In the genomic region with DNA sequence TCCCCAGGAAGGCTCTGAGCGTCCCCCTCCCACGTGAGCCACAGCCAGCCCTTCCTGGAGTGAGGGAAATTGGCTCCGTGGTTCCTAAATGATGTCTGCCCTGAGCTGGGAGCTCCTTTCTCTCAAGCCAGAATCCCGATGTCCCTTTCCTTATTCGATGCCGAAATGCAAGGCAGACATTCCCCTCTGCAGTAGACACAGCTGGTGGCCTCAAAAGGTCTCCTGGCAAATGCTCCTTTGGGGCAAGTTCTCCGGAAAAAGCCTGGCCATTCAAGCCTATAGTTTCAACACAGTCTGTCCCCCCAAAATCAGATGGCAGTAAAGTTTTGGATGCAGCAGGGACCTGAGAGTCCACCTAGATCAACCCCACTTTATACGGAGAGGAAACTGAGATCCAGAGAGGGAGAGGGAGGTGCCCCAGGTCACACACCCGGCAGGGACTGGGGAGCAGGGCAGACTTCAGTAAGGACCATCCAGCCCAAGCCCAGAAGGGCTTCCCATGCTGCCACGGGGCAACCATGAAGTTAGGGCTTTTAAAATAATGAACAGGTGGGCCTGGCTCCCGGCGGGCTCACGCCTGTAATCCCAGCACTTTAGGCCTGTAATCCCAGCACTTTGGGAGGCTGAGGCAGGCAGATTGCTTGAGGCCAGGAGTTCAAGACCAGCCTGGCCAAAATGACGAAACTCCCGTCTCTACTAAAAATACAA, we compare ENCODE assay signal across 8 cellular contexts.
A peak's percentile ranks its signal among the peaks of the same experiment; 100 is the strongest.
DNase-seq lines count a peak whose midpoint lies in the region; ATAC-seq and TF ChIP-seq lines count a peak whose summit lies in the region.

No MANE protein-coding gene starts in this region.

- H3K9me3 ChIP-seq in RWPE2 (ENCODE audit: severe bottlenecking): no peaks in the 10 kb centered on the region
- H3K9me3 ChIP-seq in gastrocnemius medialis: no peaks in the 10 kb centered on the region

- TF ChIP-seq CTCF in RWPE2 (IDR thresholded peaks at IDR 0.05; ENCODE audit: poor library complexity, severe bottlenecking) (no peak), foreskin fibroblast (IDR thresholded peaks at IDR 0.05; ENCODE audit: low read depth, low read length) (no peak), gastrocnemius medialis (IDR thresholded peaks at IDR 0.05 in 4 of 5, conservative IDR thresholded peaks at IDR 0.05 in 1 of 5) (no peak)

- intact Hi-C loops in gastrocnemius medialis (cut with DNase I; ENCODE audit: low total_unique reads): loop anchor here (5.0 kb wide), 1 partner anchor 108 kb away; no protein-coding TSS in a partner anchor

- no peak for TF ChIP-seq POLR2A in gastrocnemius medialis (IDR thresholded peaks at IDR 0.05)

- no peak; the same call in 2 of the 3 replicates for ATAC-seq in RWPE2 (ENCODE audit: low read depth)
- ATAC-seq in gastrocnemius medialis: no peak
- no peak for ATAC-seq in HG02981 (IDR thresholded peaks at IDR 0.05; ENCODE audit: unreplicated experiment)

- peak overlapping the region; percentile 79 for H3K4me3 ChIP-seq in RWPE2 (ENCODE audit: severe bottlenecking)
- H3K4me3 ChIP-seq in foreskin fibroblast (ENCODE audit: low read depth in 1 of 2, low read length in 2 of 2): peak overlapping the region; percentile 55 to 58
- peak overlapping the region in 3 of 4 donors; percentile 63 to 76 (median 71) for H3K4me3 ChIP-seq in gastrocnemius medialis

- in situ Hi-C loops in gastrocnemius medialis (cut with MboI; ENCODE audit: low sequenced_read_pairs in 4 of 4): loop anchor here in 1 of 4 donors (25.0 kb wide), 1 partner anchor 97 kb away; a partner anchor contains a TSS

- H3K36me3 ChIP-seq in RWPE2 (ENCODE audit: low read depth) (no peaks in the 10 kb centered on the region), gastrocnemius medialis (no peaks in the 10 kb centered on the region)

- H3K4me1 ChIP-seq in RWPE2 (ENCODE audit: insufficient read depth, poor library complexity, severe bottlenecking) (no peaks in the 10 kb centered on the region), gastrocnemius medialis (peaks cover 16 to 22% of the 10 kb centered on the region in 2 donors)

- H3K27me3 ChIP-seq in RWPE2 (ENCODE audit: insufficient read depth, poor library complexity, severe bottlenecking) (no peaks in the 10 kb centered on the region), gastrocnemius medialis (no peaks in the 10 kb centered on the region)

- DNase-seq in DMS 273 (lab: John Stamatoyannopoulos, UW; ENCODE audit: unreplicated experiment) (peak; percentile 74), DMS 273 treated with DMSO at 0.1 percent for 48 hours (lab: John Stamatoyannopoulos, UW) (no peak), RWPE2 (ENCODE audit: low spot score) (no peak), foreskin fibroblast (peak in 1 of 2 donors; percentile 35), gastrocnemius medialis (no peak), kidney glomerular epithelial cell (lab: John Stamatoyannopoulos, UW) (no peak), NCI-H446 treated with DMSO at 0.1 percent for 48 hours (lab: John Stamatoyannopoulos, UW) (no peak)

- H3K27ac ChIP-seq in RWPE2 (ENCODE audit: poor library complexity, severe bottlenecking) (no peak overlapping the region), gastrocnemius medialis (peak overlapping the region in 3 of 4 donors; percentile 65 to 78 (median 76))
